Comparison of ENCODE assay signal across 8 cellular contexts in genomic region chr2:215002500-215002899, GRCh38.
DNase-seq lines count a peak whose midpoint lies in the region; ATAC-seq and TF ChIP-seq lines count a peak whose summit lies in the region.

No MANE protein-coding gene starts in this region.

- H3K9ac ChIP-seq in Loucy (ENCODE audit: low read depth, low read length, poor library complexity, severe bottlenecking): no peak overlapping the region

- DNase-seq in DMS153 treated with DMSO at 0.1 percent for 48 hours (lab: John Stamatoyannopoulos, UW; ENCODE audit: unreplicated experiment) (peak; percentile 35), adrenal gland (peak in 5 of 7 donors; percentile 16 to 53 (median 18)), kidney glomerular epithelial cell (lab: John Stamatoyannopoulos, UW) (peak; percentile 19)
- DNase-seq in activated naive CD8-positive, alpha-beta T cell treated with anti-CD3 and anti-CD28 coated beads for 36 hours: no peak
- DNase-seq in activated CD4-positive, alpha-beta T cell treated with anti-CD3 and anti-CD28 coated beads for 4 hours: no peak

- no peak overlapping the region for H3K27ac Mint-ChIP-seq in activated naive CD8-positive, alpha-beta T cell treated with anti-CD3 and anti-CD28 coated beads for 36 hours

- no peaks in the 10 kb centered on the region for H3K36me3 ChIP-seq in Loucy (ENCODE audit: insufficient read depth, low read length)
- no peaks in the 10 kb centered on the region for H3K36me3 ChIP-seq in adrenal gland (replicated peaks in 1 of 2)

- H4K20me1 ChIP-seq in Loucy (ENCODE audit: insufficient read depth, low read length, poor library complexity, severe bottlenecking): no peaks in the 10 kb centered on the region

- H3K27me3 Mint-ChIP-seq in activated naive CD8-positive, alpha-beta T cell treated with anti-CD3 and anti-CD28 coated beads for 36 hours: no peaks in the 10 kb centered on the region

- H3K9me3 ChIP-seq in Loucy (ENCODE audit: insufficient read depth, low read depth, low read length) (no peaks in the 10 kb centered on the region), adrenal gland (replicated peaks in 1 of 3) (no peaks in the 10 kb centered on the region)

- H2AFZ ChIP-seq in Loucy (ENCODE audit: low read length): no peak overlapping the region

- WGBS in adrenal gland, 4 donors: 20 to 27% (median 23%) methylated on average over 5 of the region's 5 CpGs

- intact Hi-C loops in adrenal gland (cut with DNase I): no loop called here

- H3K4me3 ChIP-seq in Loucy (ENCODE audit: low read length, poor library complexity, severe bottlenecking): no peak overlapping the region
- H3K4me3 ChIP-seq in adrenal gland: no peak overlapping the region

- H3K4me2 ChIP-seq in Loucy (ENCODE audit: low read depth, low read length, poor library complexity, severe bottlenecking): no peak overlapping the region

- H3K4me1 ChIP-seq in Loucy (ENCODE audit: insufficient read depth, low read length, poor library complexity, severe bottlenecking) (no peaks in the 10 kb centered on the region), adrenal gland (replicated peaks in 1 of 2) (no peaks in the 10 kb centered on the region)

- H3K4me3 Mint-ChIP-seq in activated naive CD8-positive, alpha-beta T cell treated with anti-CD3 and anti-CD28 coated beads for 36 hours: no peak overlapping the region

- H3K9me3 Mint-ChIP-seq in activated naive CD8-positive, alpha-beta T cell treated with anti-CD3 and anti-CD28 coated beads for 36 hours: no peaks in the 10 kb centered on the region

- no peaks in the 10 kb centered on the region for H3K9me2 ChIP-seq in Loucy (replicated peaks; ENCODE audit: low read depth, low read length)

- H3K36me3 Mint-ChIP-seq in activated naive CD8-positive, alpha-beta T cell treated with anti-CD3 and anti-CD28 coated beads for 36 hours: no peaks in the 10 kb centered on the region

- H3K4me1 Mint-ChIP-seq in activated naive CD8-positive, alpha-beta T cell treated with anti-CD3 and anti-CD28 coated beads for 36 hours: no peaks in the 10 kb centered on the region

- no peak for TF ChIP-seq POLR2A in adrenal gland (IDR thresholded peaks at IDR 0.05)

- H3K27me3 ChIP-seq in Loucy (ENCODE audit: insufficient read depth, low read length, poor library complexity, severe bottlenecking) (no peaks in the 10 kb centered on the region), adrenal gland (no peaks in the 10 kb centered on the region)

- TF ChIP-seq CTCF in Loucy (conservative IDR thresholded peaks at IDR 0.05; ENCODE audit: low read length) (peak; percentile 57), adrenal gland (IDR thresholded peaks at IDR 0.05) (peak; percentile 24 to 55 (median 33))

- ATAC-seq in GM21360 (IDR thresholded peaks at IDR 0.05; ENCODE audit: unreplicated experiment) (peak; percentile 86), GM21737 (IDR thresholded peaks at IDR 0.05; ENCODE audit: unreplicated experiment) (no peak)

- no peak overlapping the region for H3K27ac ChIP-seq in adrenal gland

- H3K79me2 ChIP-seq in Loucy (ENCODE audit: insufficient read depth, low read length): no peaks in the 10 kb centered on the region

- H3F3A ChIP-seq in Loucy (ENCODE audit: low read depth): no peaks in the 10 kb centered on the region

Comparison
In these comparisons a context has a peak if more than half of its experiments do, and no peak if none do; other contexts are left out.
1. DNase-seq: peak in DMS153 treated with DMSO at 0.1 percent for 48 hours (single experiment), adrenal gland (5 of 7) and kidney glomerular epithelial cell (single experiment); none in activated naive CD8-positive, alpha-beta T cell treated with anti-CD3 and anti-CD28 coated beads for 36 hours (single experiment) and activated CD4-positive, alpha-beta T cell treated with anti-CD3 and anti-CD28 coated beads for 4 hours (0 of 2).